ENCODE assay signal across 19 cellular contexts in the genomic region with DNA sequence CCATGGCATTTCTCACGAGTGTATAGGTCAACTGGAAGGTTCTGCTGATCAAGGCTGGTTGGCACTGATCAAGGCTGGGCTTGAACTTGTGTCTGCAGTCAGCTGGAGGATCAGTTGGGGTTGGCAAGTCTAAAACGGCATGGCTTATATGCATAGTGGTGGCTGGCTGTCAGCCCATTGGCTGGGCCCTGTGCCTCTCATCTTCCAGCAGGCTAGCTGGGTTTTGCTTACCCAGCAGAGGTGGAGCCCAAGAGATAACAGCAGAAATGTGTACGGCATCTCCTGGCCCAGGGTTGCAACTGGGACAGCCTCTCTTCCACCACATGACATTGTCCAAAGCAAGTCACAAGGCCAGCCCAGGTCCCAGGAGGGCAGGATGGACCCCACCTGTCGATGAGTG.
DNase-seq lines count a peak whose midpoint lies in the region; ATAC-seq, FAIRE-seq and TF ChIP-seq lines count a peak whose summit lies in the region.
"Had no signal": no experiment of that assay in that cellular context is flagged by ENCODE, and none has a peak within 500 bp of the region (broad histone marks: within the 10 kb centered on the region; RNA-seq: fewer than 3 reads in every experiment).

No MANE protein-coding gene starts in this region.

- no peak overlapping the region for H2BK5ac ChIP-seq in mesenchymal stem cell (ENCODE audit: low read depth, low read length, poor library complexity, severe bottlenecking)

- TF ChIP-seq CTCF in K562 (IDR thresholded peaks at IDR 0.05 in 2 of 3, conservative IDR thresholded peaks at IDR 0.05 in 1 of 3; ENCODE audit: insufficient read depth in 2 of 3, low read depth in 1 of 3, low read length in 3 of 3) = no peak
- TF ChIP-seq CTCF in tibial nerve (IDR thresholded peaks at IDR 0.05) = no peak

- no peak overlapping the region for H2BK120ac ChIP-seq in mesenchymal stem cell (ENCODE audit: low read depth, low read length)

- H3K14ac ChIP-seq in mesenchymal stem cell (ENCODE audit: low read length in 2 of 2) = no peak overlapping the region

- H3K27me3 ChIP-seq in K562 (ENCODE audit: control insufficient read depth in 2 of 2, insufficient read depth in 2 of 2, low read length in 2 of 2) (peaks cover 9 to 12% of the 10 kb centered on the region in 2 experiments; a peak in 3 of 5 replicates), mesenchymal stem cell (ENCODE audit: control insufficient read depth in 1 of 2, insufficient read depth in 1 of 2, low read length in 2 of 2) (peaks cover 33 to 60% of the 10 kb centered on the region in 2 experiments), tibial nerve (no peaks in the 10 kb centered on the region)

- no peak overlapping the region for H4K8ac ChIP-seq in mesenchymal stem cell (ENCODE audit: low read length)

- POLR2A ChIA-PET in K562 (lab: Yijun Ruan, JAX) = interaction anchor here (0.7 kb wide), 1 partner anchor 879 kb away, joined by 4 read pairs; no protein-coding TSS in a partner anchor

- BruUV-seq in K562 (replicated peaks; lab: Mats Ljungman, UMichigan) = no TSS peak

- CTCF ChIA-PET in K562 (lab: Yijun Ruan, JAX; ENCODE audit: low intra/inter-chr PET ratio) = no interaction called here

- no peak for ATAC-seq in K562
- no peak for ATAC-seq in GM19455 (IDR thresholded peaks at IDR 0.05; ENCODE audit: unreplicated experiment)

- TF ChIP-seq EP300 in K562 (IDR thresholded peaks at IDR 0.05; ENCODE audit: low read length) (no peak), tibial nerve (IDR thresholded peaks at IDR 0.05) (no peak)

- TF ChIP-seq POLR2A in K562 (conservative IDR thresholded peaks at IDR 0.05) (no peak), tibial nerve (IDR thresholded peaks at IDR 0.05) (no peak)

- H3K27ac ChIP-seq in K562 (ENCODE audit: extremely low read depth, low read depth, low read length) = no peak overlapping the region
- H3K27ac ChIP-seq in mesenchymal stem cell (ENCODE audit: low read length, poor library complexity, severe bottlenecking) = no peak overlapping the region
- peak overlapping the region in 3 of 4 donors; percentile 2 to 87 (median 82) for H3K27ac ChIP-seq in tibial nerve
- H3K27ac ChIP-seq: 22Rv1, A549, C4-2B, GM23248 had no signal

- DNase-seq in SIG-M5 treated with dmso at 0.1 percent for 504 hours (lab: John Stamatoyannopoulos, UW; ENCODE audit: unreplicated experiment) = peak; percentile 71
- no peak for DNase-seq in SIG-M5 (lab: John Stamatoyannopoulos, UW)
- DNase-seq in K562 (ENCODE audit: extremely low read depth in 1 of 4, low spot score in 3 of 4) = no peak
- DNase-seq in mesenchymal stem cell = no peak
- DNase-seq in tibial nerve (ENCODE audit: low spot score in 2 of 2) = no peak
- no peak for DNase-seq in midbrain (lab: John Stamatoyannopoulos, UW)
- no peak for DNase-seq in NCI-H2029 treated with DMSO at 0.1 percent for 48 hours (lab: John Stamatoyannopoulos, UW)
- DNase-seq: AML-193; CD4-positive, alpha-beta T cell; DMS153; DMS79; GDM1; GM23248; HCEC 1CT had no signal

- 17% methylated on average over 3 of the region's 4 CpGs for WGBS in K562 (ENCODE audit: insufficient coverage, low coverage, missing lambda C conversion rate)
- WGBS in mesenchymal stem cell = 74% methylated on average over 4 of the region's 4 CpGs
- 63 to 72% methylated on average over 4 of the region's 4 CpGs for WGBS in tibial nerve, 2 donors

- H3K9ac ChIP-seq in K562 (ENCODE audit: insufficient read depth in 1 of 2, low read depth in 2 of 2, low read length in 2 of 2) (no peak overlapping the region), mesenchymal stem cell (ENCODE audit: low read length) (no peak overlapping the region)
- H3K9ac ChIP-seq: GM23248 had no signal

- no peak overlapping the region for H2AK5ac ChIP-seq in mesenchymal stem cell (ENCODE audit: low read length, severe bottlenecking)

- FAIRE-seq in K562 (lab: Jason Lieb, UNC) = no peak
- FAIRE-seq: A549, H54 had no signal

- no peak overlapping the region for H3K4me3 ChIP-seq in K562
- H3K4me3 ChIP-seq in mesenchymal stem cell (ENCODE audit: insufficient read depth in 1 of 2, low read depth in 1 of 2, low read length in 2 of 2) = no peak overlapping the region
- H3K4me3 ChIP-seq in tibial nerve = no peak overlapping the region
- H3K4me3 ChIP-seq: A549, GM23248 had no signal

- H3K36me3 ChIP-seq in K562 (ENCODE audit: control insufficient read depth, insufficient read depth, low read length) (no peaks in the 10 kb centered on the region), mesenchymal stem cell (ENCODE audit: control insufficient read depth in 1 of 2, insufficient read depth in 2 of 2, low read depth in 1 of 2, low read length in 2 of 2) (no peaks in the 10 kb centered on the region), tibial nerve (no peaks in the 10 kb centered on the region)

- H4K20me1 ChIP-seq in K562 (replicated peaks; ENCODE audit: control insufficient read depth, insufficient read depth, low read length) = no peaks in the 10 kb centered on the region

- peak overlapping the region; percentile 37 for H4K91ac ChIP-seq in mesenchymal stem cell (ENCODE audit: low read length)

- H3K4me2 ChIP-seq in K562 (ENCODE audit: insufficient read depth, low read length) (no peak overlapping the region), mesenchymal stem cell (ENCODE audit: low read length, poor library complexity, severe bottlenecking) (no peak overlapping the region)
- H3K4me2 ChIP-seq: A549 had no signal

- H3K9me3 ChIP-seq in K562 (replicated peaks; ENCODE audit: control insufficient read depth, insufficient read depth, low read depth, low read length) = no peaks in the 10 kb centered on the region
- no peaks in the 10 kb centered on the region for H3K9me3 ChIP-seq in mesenchymal stem cell (ENCODE audit: control insufficient read depth, low read length)
- H3K9me3 ChIP-seq in tibial nerve = no peaks in the 10 kb centered on the region
- H3K9me3 ChIP-seq: A549 had no signal

- no peak for TF ChIP-seq RAD21 in K562 (CRISPR knock-in tag; conservative IDR thresholded peaks at IDR 0.05 in 1 of 2, IDR thresholded peaks at IDR 0.05 in 1 of 2)

- intact Hi-C loops in K562 (cut with micrococcal nuclease) = loop anchor here (5.0 kb wide), 1 partner anchor 414 kb away; no protein-coding TSS in a partner anchor

- H2AFZ ChIP-seq in K562 (ENCODE audit: low read depth, low read length) (no peak overlapping the region), mesenchymal stem cell (ENCODE audit: low read depth, low read length) (no peak overlapping the region)
- H2AFZ ChIP-seq: GM23248 had no signal

- in situ Hi-C loops in K562 (cut with MboI) = no loop called here

- no peak overlapping the region for H3K4ac ChIP-seq in mesenchymal stem cell (ENCODE audit: low read depth in 1 of 2, low read length in 2 of 2)

- H3K4me1 ChIP-seq in K562 (replicated peaks in 1 of 2; ENCODE audit: control insufficient read depth in 2 of 2, insufficient read depth in 2 of 2, low read length in 2 of 2) (peaks cover 7 to 14% of the 10 kb centered on the region in 2 experiments; a peak in 4 of 5 replicates), mesenchymal stem cell (ENCODE audit: control insufficient read depth, insufficient read depth, low read depth, low read length) (no peaks in the 10 kb centered on the region), tibial nerve (peaks cover 0 to 33% (median 16%) of the 10 kb centered on the region in 4 donors)
- H3K4me1 ChIP-seq: A549 had no signal

- no peak overlapping the region for H2BK12ac ChIP-seq in mesenchymal stem cell (ENCODE audit: low read length in 2 of 2)

- H3K18ac ChIP-seq in mesenchymal stem cell (ENCODE audit: low read depth in 1 of 2, low read length in 2 of 2) = no peak overlapping the region

- no peaks in the 10 kb centered on the region for H3K79me2 ChIP-seq in K562 (ENCODE audit: control insufficient read depth, insufficient read depth, low read length)

- H2BK15ac ChIP-seq in mesenchymal stem cell (ENCODE audit: low read depth, poor library complexity, severe bottlenecking) = no peak overlapping the region

- no peak overlapping the region for H3K23ac ChIP-seq in mesenchymal stem cell (ENCODE audit: low read length in 2 of 2)

- H3K79me1 ChIP-seq in mesenchymal stem cell (replicated peaks; ENCODE audit: low read length, poor library complexity, severe bottlenecking) = no peaks in the 10 kb centered on the region

- H3K9me1 ChIP-seq in K562 (ENCODE audit: control insufficient read depth, insufficient read depth, low read length) = no peaks in the 10 kb centered on the region

TF ChIP-seq in K562, 482 proteins besides CTCF, POLR2A, EP300 and RAD21:
- TF ChIP-seq, protein P1, sequence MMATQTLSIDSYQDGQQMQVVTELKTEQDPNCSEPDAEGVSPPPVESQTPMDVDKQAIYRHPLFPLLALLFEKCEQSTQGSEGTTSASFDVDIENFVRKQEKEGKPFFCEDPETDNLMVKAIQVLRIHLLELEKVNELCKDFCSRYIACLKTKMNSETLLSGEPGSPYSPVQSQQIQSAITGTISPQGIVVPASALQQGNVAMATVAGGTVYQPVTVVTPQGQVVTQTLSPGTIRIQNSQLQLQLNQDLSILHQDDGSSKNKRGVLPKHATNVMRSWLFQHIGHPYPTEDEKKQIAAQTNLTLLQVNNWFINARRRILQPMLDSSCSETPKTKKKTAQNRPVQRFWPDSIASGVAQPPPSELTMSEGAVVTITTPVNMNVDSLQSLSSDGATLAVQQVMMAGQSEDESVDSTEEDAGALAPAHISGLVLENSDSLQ (IDR thresholded peaks at IDR 0.05) = peak; percentile 63
- TF ChIP-seq, protein P2, sequence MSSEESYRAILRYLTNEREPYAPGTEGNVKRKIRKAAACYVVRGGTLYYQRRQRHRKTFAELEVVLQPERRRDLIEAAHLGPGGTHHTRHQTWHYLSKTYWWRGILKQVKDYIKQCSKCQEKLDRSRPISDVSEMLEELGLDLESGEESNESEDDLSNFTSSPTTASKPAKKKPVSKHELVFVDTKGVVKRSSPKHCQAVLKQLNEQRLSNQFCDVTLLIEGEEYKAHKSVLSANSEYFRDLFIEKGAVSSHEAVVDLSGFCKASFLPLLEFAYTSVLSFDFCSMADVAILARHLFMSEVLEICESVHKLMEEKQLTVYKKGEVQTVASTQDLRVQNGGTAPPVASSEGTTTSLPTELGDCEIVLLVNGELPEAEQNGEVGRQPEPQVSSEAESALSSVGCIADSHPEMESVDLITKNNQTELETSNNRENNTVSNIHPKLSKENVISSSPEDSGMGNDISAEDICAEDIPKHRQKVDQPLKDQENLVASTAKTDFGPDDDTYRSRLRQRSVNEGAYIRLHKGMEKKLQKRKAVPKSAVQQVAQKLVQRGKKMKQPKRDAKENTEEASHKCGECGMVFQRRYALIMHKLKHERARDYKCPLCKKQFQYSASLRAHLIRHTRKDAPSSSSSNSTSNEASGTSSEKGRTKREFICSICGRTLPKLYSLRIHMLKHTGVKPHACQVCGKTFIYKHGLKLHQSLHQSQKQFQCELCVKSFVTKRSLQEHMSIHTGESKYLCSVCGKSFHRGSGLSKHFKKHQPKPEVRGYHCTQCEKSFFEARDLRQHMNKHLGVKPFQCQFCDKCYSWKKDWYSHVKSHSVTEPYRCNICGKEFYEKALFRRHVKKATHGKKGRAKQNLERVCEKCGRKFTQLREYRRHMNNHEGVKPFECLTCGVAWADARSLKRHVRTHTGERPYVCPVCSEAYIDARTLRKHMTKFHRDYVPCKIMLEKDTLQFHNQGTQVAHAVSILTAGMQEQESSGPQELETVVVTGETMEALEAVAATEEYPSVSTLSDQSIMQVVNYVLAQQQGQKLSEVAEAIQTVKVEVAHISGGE (CRISPR knock-in tag; IDR thresholded peaks at IDR 0.05) = peak in 1 of 3 experiments; percentile 89; a peak in 1 of 6 replicates
- TF ChIP-seq PHF21A (IDR thresholded peaks at IDR 0.05; ENCODE audit: borderline replicate concordance, low read depth) = no peak

Comparison
In these comparisons a context has a peak if more than half of its experiments do, and no peak if none do; other contexts are left out.
1. H3K27ac ChIP-seq: peak in tibial nerve (3 of 4); none in K562 (single experiment) and mesenchymal stem cell (single experiment).